8 cellular contexts compared by ENCODE assay signal in genomic region chr1:161115132-161115711, GRCh38.
A peak's percentile ranks its signal among the peaks of the same experiment; 100 is the strongest.
DNase-seq lines count a peak whose midpoint lies in the region; ATAC-seq and TF ChIP-seq lines count a peak whose summit lies in the region.

No MANE protein-coding gene starts in this region.

- H3K9me3 Mint-ChIP-seq in activated naive CD8-positive, alpha-beta T cell treated with anti-CD3 and anti-CD28 coated beads, Interleukin-2, amount 50 U/mL, for 24 hours = no peaks in the 10 kb centered on the region
- no peaks in the 10 kb centered on the region for H3K9me3 Mint-ChIP-seq in nephron

- peaks cover 14% of the 10 kb centered on the region for H3K4me1 ChIP-seq in HAP-1

- peak; percentile 82 for ATAC-seq in activated naive CD8-positive, alpha-beta T cell treated with anti-CD3 and anti-CD28 coated beads, Interleukin-2, amount 50 U/mL, for 24 hours
- ATAC-seq in GM19397 (IDR thresholded peaks at IDR 0.05; ENCODE audit: unreplicated experiment) = no peak

- in situ Hi-C loops in HAP-1 (cut with MboI; ENCODE audit: low sequenced_read_pairs) = no loop called here

- H3K27me3 ChIP-seq in HAP-1 (ENCODE audit: low read depth) = no peaks in the 10 kb centered on the region

- peaks cover 76% of the 10 kb centered on the region for H3K4me1 Mint-ChIP-seq in activated naive CD8-positive, alpha-beta T cell treated with anti-CD3 and anti-CD28 coated beads, Interleukin-2, amount 50 U/mL, for 24 hours
- peaks cover 41% of the 10 kb centered on the region for H3K4me1 Mint-ChIP-seq in nephron

- peaks cover 42% of the 10 kb centered on the region for H3K36me3 Mint-ChIP-seq in activated naive CD8-positive, alpha-beta T cell treated with anti-CD3 and anti-CD28 coated beads, Interleukin-2, amount 50 U/mL, for 24 hours (ENCODE audit: low read depth)
- peaks cover 10% of the 10 kb centered on the region for H3K36me3 Mint-ChIP-seq in nephron (ENCODE audit: low read depth)

- H3K4me3 Mint-ChIP-seq in activated naive CD8-positive, alpha-beta T cell treated with anti-CD3 and anti-CD28 coated beads, Interleukin-2, amount 50 U/mL, for 24 hours = peak overlapping the region; percentile 95
- peak overlapping the region; percentile 95 to 98 (median 97) for H3K4me3 Mint-ChIP-seq in nephron

- no peak for TF ChIP-seq POLR2A in NB4 (IDR thresholded peaks at IDR 0.05; ENCODE audit: extremely low read depth, insufficient read length)

- no peaks in the 10 kb centered on the region for H3K9me3 ChIP-seq in HAP-1

- H3K27ac Mint-ChIP-seq in activated naive CD8-positive, alpha-beta T cell treated with anti-CD3 and anti-CD28 coated beads, Interleukin-2, amount 50 U/mL, for 24 hours = peak overlapping the region; percentile 80
- H3K27ac Mint-ChIP-seq in nephron = peak overlapping the region in 1 of 3 experiments; percentile 50

- H3K36me3 ChIP-seq in HAP-1 (replicated peaks) = peaks cover 15% of the 10 kb centered on the region

- peak; percentile 92 for DNase-seq in EL
- peak; percentile 58 for DNase-seq in NB4 (ENCODE audit: low read depth)
- peak; percentile 37 for DNase-seq in activated naive CD8-positive, alpha-beta T cell treated with anti-CD3 and anti-CD28 coated beads, Interleukin-2, amount 50 U/mL, for 24 hours
- no peak for DNase-seq in putamen (ENCODE audit: low spot score)
- DNase-seq in HAP-1 (ENCODE audit: low spot score in 2 of 2) = no peak
- DNase-seq in superior temporal gyrus (ENCODE audit: extremely low spot score) = no peak

- TF ChIP-seq CTCF in NB4 (IDR thresholded peaks at IDR 0.05; ENCODE audit: low read depth, low read length) (no peak), nephron (IDR thresholded peaks at IDR 0.05; ENCODE audit: unreplicated experiment in 3 of 3) (no peak)

- no peaks in the 10 kb centered on the region for H3K27me3 Mint-ChIP-seq in activated naive CD8-positive, alpha-beta T cell treated with anti-CD3 and anti-CD28 coated beads, Interleukin-2, amount 50 U/mL, for 24 hours
- no peaks in the 10 kb centered on the region for H3K27me3 Mint-ChIP-seq in nephron (ENCODE audit: low read depth)

- no peak overlapping the region for H3K4me3 ChIP-seq in NB4 (ENCODE audit: low read depth, low read length)
- no peak overlapping the region for H3K4me3 ChIP-seq in HAP-1

Comparison
In these comparisons a context has a peak if more than half of its experiments do, and no peak if none do; other contexts are left out.
1. DNase-seq: peak in EL (single experiment), NB4 (single experiment) and activated naive CD8-positive, alpha-beta T cell treated with anti-CD3 and anti-CD28 coated beads, Interleukin-2, amount 50 U/mL, for 24 hours (single experiment); none in putamen (single experiment), HAP-1 (0 of 2) and superior temporal gyrus (single experiment).